Comparison of ENCODE assay signal across 18 cellular contexts in the genomic region with DNA sequence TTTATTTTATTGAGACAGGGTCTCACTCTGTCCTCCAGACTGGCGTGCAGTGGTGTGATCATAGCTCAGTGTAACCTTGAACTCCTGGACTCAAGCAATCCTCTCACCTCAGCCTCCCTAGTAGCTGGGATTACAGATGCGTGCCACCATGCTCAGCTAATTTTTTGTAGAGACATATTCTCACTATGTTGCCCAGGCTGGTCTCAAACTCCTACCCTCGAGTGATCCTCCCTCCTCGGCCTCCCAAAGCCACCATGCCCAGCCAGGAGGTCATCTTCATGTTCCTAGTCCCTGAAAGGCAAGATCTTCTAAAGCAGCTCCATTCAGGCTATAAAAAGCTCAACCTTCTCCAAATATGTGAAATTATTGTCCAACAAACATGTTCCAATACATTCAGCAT. TPM values are rescaled to one million over a fixed set of nuclear protein-coding genes. Genes with fewer than 3 reads are reported as not detected.
DNase-seq lines count a peak whose midpoint lies in the region; ATAC-seq and TF ChIP-seq lines count a peak whose summit lies in the region.
"Had no signal": no experiment of that assay in that cellular context is flagged by ENCODE, and none has a peak within 500 bp of the region (broad histone marks: within the 10 kb centered on the region; RNA-seq: fewer than 3 reads in every experiment).

No MANE protein-coding gene starts in this region.

- no peak overlapping the region for H2AFZ ChIP-seq in osteoblast (ENCODE audit: low read length)

- no peak overlapping the region for H3K27ac Mint-ChIP-seq in chondrocyte (ENCODE audit: unreplicated experiment)
- H3K27ac Mint-ChIP-seq: CD4-positive, alpha-beta T cell; IgD-negative memory B cell had no signal

- H3K4me3 Mint-ChIP-seq in chondrocyte (ENCODE audit: unreplicated experiment), result no peak overlapping the region
- H3K4me3 Mint-ChIP-seq: CD4-positive, alpha-beta T cell; IgD-negative memory B cell had no signal

- H4K20me1 ChIP-seq in osteoblast (ENCODE audit: insufficient read depth, low read length), result no peaks in the 10 kb centered on the region

- no peaks in the 10 kb centered on the region for H3K4me1 ChIP-seq in osteoblast (ENCODE audit: insufficient read depth, low read length)
- no peaks in the 10 kb centered on the region for H3K4me1 ChIP-seq in body of pancreas

- TF ChIP-seq CTCF in chondrocyte (IDR thresholded peaks at IDR 0.05) (no peak), osteoblast (IDR thresholded peaks at IDR 0.05; ENCODE audit: extremely low read depth, low read depth, low read length) (no peak), body of pancreas (IDR thresholded peaks at IDR 0.05) (no peak)

- H3K27ac ChIP-seq in osteoblast (ENCODE audit: low read depth, low read length), result no peak overlapping the region
- H3K27ac ChIP-seq in body of pancreas, result no peak overlapping the region
- H3K27ac ChIP-seq: HL-60 had no signal

- H3K4me2 ChIP-seq in osteoblast (ENCODE audit: insufficient read depth, low read length), result no peak overlapping the region
- H3K4me2 ChIP-seq: KMS-11 had no signal

- ATAC-seq in body of pancreas, result no peak

- no peaks in the 10 kb centered on the region for H3K9me3 Mint-ChIP-seq in chondrocyte (ENCODE audit: low read depth)
- H3K9me3 Mint-ChIP-seq: CD4-positive, alpha-beta T cell had no signal

- H3K36me3 Mint-ChIP-seq in chondrocyte (ENCODE audit: low read depth), result no peaks in the 10 kb centered on the region
- H3K36me3 Mint-ChIP-seq: IgD-negative memory B cell had no signal

- H3K27me3 ChIP-seq in osteoblast (ENCODE audit: insufficient read depth, low read length) (peaks cover 2% of the 10 kb centered on the region), body of pancreas (no peaks in the 10 kb centered on the region)

- H3K9me3 ChIP-seq in osteoblast (ENCODE audit: low read depth, low read length) (no peaks in the 10 kb centered on the region), body of pancreas (no peaks in the 10 kb centered on the region)

- intact Hi-C loops in body of pancreas (cut with DNase I), result no loop called here

- no peaks in the 10 kb centered on the region for H3K4me1 Mint-ChIP-seq in chondrocyte (ENCODE audit: low read depth)
- H3K4me1 Mint-ChIP-seq: IgD-negative memory B cell had no signal

- H3K4me3 ChIP-seq in osteoblast (ENCODE audit: insufficient read depth, low read length), result no peak overlapping the region
- no peak overlapping the region for H3K4me3 ChIP-seq in body of pancreas

- no peaks in the 10 kb centered on the region for H3K79me2 ChIP-seq in osteoblast (ENCODE audit: insufficient read depth, low read length)

- no peaks in the 10 kb centered on the region for H3K36me3 ChIP-seq in osteoblast (ENCODE audit: insufficient read depth, low read length)
- H3K36me3 ChIP-seq in body of pancreas (replicated peaks in 1 of 2; ENCODE audit: insufficient read depth in 1 of 2, low read depth in 2 of 2), result no peaks in the 10 kb centered on the region

- H3K27me3 Mint-ChIP-seq in chondrocyte (ENCODE audit: low read depth), result no peaks in the 10 kb centered on the region
- H3K27me3 Mint-ChIP-seq: CD4-positive, alpha-beta T cell had no signal

- 80 to 92% methylated on average over 4 of the region's 4 CpGs for WGBS in body of pancreas, 2 donors

- TF ChIP-seq POLR2A in body of pancreas (IDR thresholded peaks at IDR 0.05), result no peak

- DNase-seq in activated effector memory CD4-positive, alpha-beta T cell treated with anti-CD3 and anti-CD28 coated beads, Interleukin-2, amount 50 U/mL, for 16 hours, result peak; percentile 3
- no peak for DNase-seq in activated effector memory CD4-positive, alpha-beta T cell treated with Interleukin-2 at 50 U/mL for 16 hours
- peak; percentile 21 for DNase-seq in chondrocyte (ENCODE audit: low spot score)
- peak; percentile 37 for DNase-seq in osteoblast (ENCODE audit: insufficient read length, low spot score, missing footprints)
- no peak for DNase-seq in body of pancreas
- DNase-seq in NCI-H748 treated with DMSO at 0.1 percent for 48 hours (lab: John Stamatoyannopoulos, UW), result no peak
- no peak for DNase-seq in Kasumi-1 (lab: John Stamatoyannopoulos, UW)
- DNase-seq: CD4-positive, alpha-beta T cell; COR-L47; NCI-H1048; NCI-H1694; NCI-H2029 treated with DMSO at 0.1 percent for 48 hours; NCI-H446 treated with DMSO at 0.1 percent for 48 hours; NCI-H526; SIG-M5 had no signal

RNA-seq across cellular contexts. Expression of a gene that starts 53.9 kb away (rescaled TPM):
- total RNA-seq in chondrocyte (85.2 to 98.5 TPM (median 85.8 TPM) in 3 replicates), osteoblast (90.8 and 92.3 TPM in 2 replicates), body of pancreas (10 to 100 TPM; 44.1 to 44.8 TPM)

RNA-seq across cellular contexts. Expression of a gene that starts 58.4 kb away (rescaled TPM):
- total RNA-seq in chondrocyte (42.1 to 61.2 TPM (median 42.6 TPM) in 3 replicates), osteoblast (78.2 and 83.1 TPM in 2 replicates), body of pancreas (10 to 100 TPM; 22.7 to 29.1 TPM)

Comparison
In these comparisons a context has a peak if more than half of its experiments do, and no peak if none do; other contexts are left out.
1. DNase-seq: peak in activated effector memory CD4-positive, alpha-beta T cell treated with anti-CD3 and anti-CD28 coated beads, Interleukin-2, amount 50 U/mL, for 16 hours (single experiment), chondrocyte (single experiment) and osteoblast (single experiment); none in activated effector memory CD4-positive, alpha-beta T cell treated with Interleukin-2 at 50 U/mL for 16 hours (single experiment), body of pancreas (0 of 4), NCI-H748 treated with DMSO at 0.1 percent for 48 hours (single experiment) and Kasumi-1 (0 of 2).